15 cellular contexts compared by ENCODE assay signal in genomic region chr5:71865202-71865601, GRCh38.
DNase-seq lines count a peak whose midpoint lies in the region; ATAC-seq, FAIRE-seq and TF ChIP-seq lines count a peak whose summit lies in the region.
"Had no signal": no experiment of that assay in that cellular context is flagged by ENCODE, and none has a peak within 500 bp of the region (broad histone marks: within the 10 kb centered on the region; RNA-seq: fewer than 3 reads in every experiment).

No MANE protein-coding gene starts in this region.

- H3K27me3 ChIP-seq in mammary epithelial cell (ENCODE audit: insufficient read depth, low read length) (no peaks in the 10 kb centered on the region), keratinocyte (ENCODE audit: control insufficient read depth, extremely low read depth, insufficient read depth, low read length) (no peaks in the 10 kb centered on the region), vagina (no peaks in the 10 kb centered on the region), lower lobe of right lung (ENCODE audit: low read depth) (no peaks in the 10 kb centered on the region)

- H3K9me3 ChIP-seq in mammary epithelial cell (replicated peaks; ENCODE audit: insufficient read depth, low read length) (no peaks in the 10 kb centered on the region), keratinocyte (ENCODE audit: control insufficient read depth, low read depth, low read length) (no peaks in the 10 kb centered on the region), vagina (no peaks in the 10 kb centered on the region), lower lobe of right lung (no peaks in the 10 kb centered on the region)

- H2AFZ ChIP-seq in mammary epithelial cell (ENCODE audit: low read depth, low read length) (peak overlapping the region; percentile 55), keratinocyte (ENCODE audit: control insufficient read depth, low read length) (no peak overlapping the region)

- H4K20me1 ChIP-seq in mammary epithelial cell (ENCODE audit: insufficient read depth, low read length) (no peaks in the 10 kb centered on the region), keratinocyte (ENCODE audit: control insufficient read depth, extremely low read depth, insufficient read depth, low read length) (no peaks in the 10 kb centered on the region)

- H3K9me1 ChIP-seq in keratinocyte (ENCODE audit: control insufficient read depth, extremely low read depth, insufficient read depth, low read length), result no peaks in the 10 kb centered on the region

- dilution Hi-C loops in mammary epithelial cell (cut with HindIII; ENCODE audit: low sequenced_read_pairs), result no loop called here
- dilution Hi-C loops in keratinocyte (cut with MboI; ENCODE audit: extremely low pct_ligation_motif_present, low sequenced_read_pairs), result no loop called here

- no peak for TF ChIP-seq POLR2A in vagina (IDR thresholded peaks at IDR 0.05)

- H3K27ac ChIP-seq in mammary epithelial cell (ENCODE audit: insufficient read depth, low read depth, low read length) (no peak overlapping the region), keratinocyte (ENCODE audit: control insufficient read depth, insufficient read depth, low read length) (no peak overlapping the region), vagina (no peak overlapping the region), lower lobe of right lung (no peak overlapping the region)

- DNase-seq in AG08395 (ENCODE audit: low spot score) (peak; percentile 48), HTR-8/SVneo (ENCODE audit: insufficient read length, low spot score) (peak; percentile 37), mammary epithelial cell (peak; percentile 73), keratinocyte (ENCODE audit: low read depth, low spot score) (peak; percentile 11), NCI-H774 (lab: John Stamatoyannopoulos, UW) (no peak), vagina (ENCODE audit: extremely low spot score in 2 of 2) (no peak), lower lobe of right lung (no peak)
- DNase-seq: activated CD4-positive, alpha-beta memory T cell treated with anti-CD3 and anti-CD28 coated beads, Interleukin-2, amount 10 ng/mL, durations not matched to agents 7 days and 5 days; CD8-positive, alpha-beta memory T cell; kidney glomerular epithelial cell; NCI-H510A; stimulated activated CD4-positive, alpha-beta T cell treated with anti-CD3 and anti-CD28 coated beads, Interleukin-2, amount 100 ng/mL, for 24 hours; stimulated activated naive CD8-positive, alpha-beta T cell treated with anti-CD3 and anti-CD28 coated beads, Interleukin-15, Interleukin-2, amounts not matched to agents 100 U/mL and 50 U/mL, for 24 hours had no signal

- H3K4me3 ChIP-seq in mammary epithelial cell (replicated peaks in 1 of 3; ENCODE audit: insufficient read depth in 1 of 3, low read depth in 2 of 3, low read length in 3 of 3) (no peak overlapping the region), keratinocyte (ENCODE audit: control insufficient read depth in 2 of 3, extremely low read depth in 1 of 3, insufficient read depth in 2 of 3, low read depth in 1 of 3, low read length in 3 of 3) (no peak overlapping the region), vagina (no peak overlapping the region), lower lobe of right lung (no peak overlapping the region)

- H3K4me1 ChIP-seq in mammary epithelial cell (ENCODE audit: insufficient read depth, low read length), result peaks cover 14% of the 10 kb centered on the region
- H3K4me1 ChIP-seq in keratinocyte (ENCODE audit: control insufficient read depth, extremely low read depth, insufficient read depth, low read length), result peaks cover 13% of the 10 kb centered on the region
- H3K4me1 ChIP-seq in vagina, result peaks cover 6% of the 10 kb centered on the region
- no peaks in the 10 kb centered on the region for H3K4me1 ChIP-seq in lower lobe of right lung

- in situ Hi-C loops in mammary epithelial cell (cut with MboI; ENCODE audit: low sequenced_read_pairs in 2 of 2), result no loop called here

- WGBS in mammary epithelial cell (ENCODE audit: low coverage, missing lambda C conversion rate), result 0% methylated on average over 5 of the region's 6 CpGs

- BruUV-seq in mammary epithelial cell (replicated peaks; lab: Mats Ljungman, UMichigan), result no TSS peak

- ATAC-seq in lower lobe of right lung (no peak), HG03139 (IDR thresholded peaks at IDR 0.05; ENCODE audit: unreplicated experiment) (no peak)
- ATAC-seq: activated naive CD4-positive, alpha-beta T cell treated with anti-CD3 and anti-CD28 coated beads, Interleukin-2, amount 50 U/mL, for 72 hours; stimulated activated naive CD8-positive, alpha-beta T cell treated with anti-CD3 and anti-CD28 coated beads, Interleukin-15, Interleukin-2, amounts not matched to agents 100 U/mL and 50 U/mL, for 24 hours had no signal

- H3K36me3 ChIP-seq in mammary epithelial cell (ENCODE audit: insufficient read depth, low read length) (no peaks in the 10 kb centered on the region), keratinocyte (ENCODE audit: control insufficient read depth in 2 of 2, extremely low read depth in 1 of 2, insufficient read depth in 2 of 2, low read length in 2 of 2) (no peaks in the 10 kb centered on the region), vagina (no peaks in the 10 kb centered on the region), lower lobe of right lung (no peaks in the 10 kb centered on the region)

- H3K4me2 ChIP-seq in mammary epithelial cell (ENCODE audit: insufficient read depth, low read depth, low read length) (peak overlapping the region; percentile 52), keratinocyte (ENCODE audit: control insufficient read depth, extremely low read depth, insufficient read depth, low read depth, low read length) (peak overlapping the region; percentile 15)

- intact Hi-C loops in mammary epithelial cell (cut with micrococcal nuclease) (no loop called here), vagina (cut with DNase I) (no loop called here), lower lobe of right lung (cut with DNase I) (no loop called here)

- CTCF ChIA-PET in mammary epithelial cell (lab: Charles Lee; ENCODE audit: low non-redundant PET), result no interaction called here

- H3K9ac ChIP-seq in mammary epithelial cell (ENCODE audit: insufficient read depth, low read length) (no peak overlapping the region), keratinocyte (ENCODE audit: control insufficient read depth, extremely low read depth, insufficient read depth, low read length) (no peak overlapping the region)

- no peak for FAIRE-seq in HTR-8/SVneo (lab: Jason Lieb, UNC)
- peak; percentile 98 for FAIRE-seq in keratinocyte (lab: Jason Lieb, UNC)

- H3K79me2 ChIP-seq in mammary epithelial cell (ENCODE audit: insufficient read depth, low read length) (no peaks in the 10 kb centered on the region), keratinocyte (ENCODE audit: control insufficient read depth, insufficient read depth, low read length) (no peaks in the 10 kb centered on the region)

- TF ChIP-seq CTCF in mammary epithelial cell (conservative IDR thresholded peaks at IDR 0.05 in 1 of 2, IDR thresholded peaks at IDR 0.05 in 1 of 2; ENCODE audit: extremely low read depth in 1 of 2, insufficient read depth in 1 of 2, low read depth in 1 of 2, low read length in 2 of 2) (no peak), keratinocyte (optimal IDR thresholded peaks at IDR 0.05 in 1 of 3, IDR thresholded peaks at IDR 0.05 in 1 of 3, conservative IDR thresholded peaks at IDR 0.05 in 1 of 3; ENCODE audit: extremely low read depth in 1 of 3, insufficient read depth in 2 of 3, low read length in 3 of 3) (no peak), vagina (IDR thresholded peaks at IDR 0.05) (no peak), lower lobe of right lung (IDR thresholded peaks at IDR 0.05) (no peak)

Comparison
In these comparisons a context has a peak if more than half of its experiments do, and no peak if none do; other contexts are left out.
1. DNase-seq: peak in AG08395 (single experiment), HTR-8/SVneo (single experiment), mammary epithelial cell (single experiment) and keratinocyte (single experiment); none in NCI-H774 (single experiment), vagina (0 of 2) and lower lobe of right lung (single experiment).